In the genomic region with DNA sequence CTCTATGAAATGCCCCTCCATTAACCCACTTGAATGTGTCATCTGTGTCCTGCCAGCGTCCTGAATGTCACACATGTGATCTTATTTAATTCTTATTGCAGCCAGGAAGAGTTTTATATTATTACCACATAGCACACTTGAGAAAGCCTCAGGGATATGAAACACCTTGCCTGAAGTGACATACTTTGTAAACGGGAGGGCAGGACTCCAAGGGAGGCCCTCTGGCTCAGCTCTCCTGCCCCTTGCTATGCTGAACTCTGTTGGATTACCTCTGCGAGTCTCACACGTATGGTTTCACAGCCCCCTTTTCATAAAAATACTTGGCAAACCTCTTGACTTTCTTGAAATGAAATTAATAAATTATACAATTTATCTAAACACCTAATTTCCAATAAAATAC, we compare ENCODE assay signal across 29 cellular contexts.
"Had no signal": no experiment of that assay in that cellular context is flagged by ENCODE, and none has a peak within 500 bp of the region (broad histone marks: within the 10 kb centered on the region; RNA-seq: fewer than 3 reads in every experiment).

No MANE protein-coding gene starts in this region.

- DNase-seq: hypothalamus; immature natural killer cell; kidney; left colon; left ventricle myocardium inferior; mammary epithelial cell; mesenchymal stem cell; naive B cell; natural killer cell; nephron progenitor cell; occipital lobe; right lobe of liver; stimulated activated CD4-positive, alpha-beta T cell treated with anti-CD3 and anti-CD28 coated beads, Interleukin-1b, Interleukin-23, amount 100 ng/mL, for 48 hours; stimulated activated CD4-positive, alpha-beta T cell treated with anti-CD3 and anti-CD28 coated beads, Interleukin-2, amount 100 ng/mL, for 48 hours; stimulated activated CD4-positive, alpha-beta T cell treated with anti-CD3 and anti-CD28 coated beads, Interleukin-4, amount 100 ng/mL, for 4 hours; stimulated activated CD8-positive, alpha-beta memory T cell treated with anti-CD3 and anti-CD28 coated beads, Interleukin-4, amount 100 ng/mL, for 48 hours; stimulated activated naive CD4-positive, alpha-beta T cell treated with Interleukin-2 at 50 U/mL for 16 hours; stimulated activated naive CD8-positive, alpha-beta T cell treated with anti-CD3 and anti-CD28 coated beads, Interleukin-15, amount 100 ng/mL, for 72 hours; testis; thyroid gland; transverse colon; uterus had no signal

- H3K36me3 ChIP-seq: left ventricle myocardium inferior, neural progenitor cell, neutrophil, right atrium auricular region, right lobe of liver, thyroid gland, transverse colon, uterus had no signal

- H3K27ac ChIP-seq: left ventricle myocardium inferior, neural progenitor cell, neutrophil, parathyroid adenoma, right atrium auricular region, right lobe of liver, testis, uterus had no signal

- ATAC-seq: left colon; natural killer cell; right lobe of liver; stimulated activated memory B cell treated with anti-CD40 and anti-IgM and Interleukin-4, amounts not matched to agents 10 μg/mL and 1 μg/mL and 100 μg/mL, for 72 hours; stimulated activated naive CD8-positive, alpha-beta T cell treated with anti-CD3 and anti-CD28 coated beads, Interleukin-15, amount 100 ng/mL, for 72 hours had no signal

- H3K27me3 ChIP-seq: neural progenitor cell, right atrium auricular region, right lobe of liver, testis, thyroid gland, transverse colon, uterus had no signal

- H3K9me3 ChIP-seq: left ventricle myocardium inferior, neutrophil, right atrium auricular region, right lobe of liver, testis, thyroid gland, transverse colon, uterus had no signal

- H3K4me1 Mint-ChIP-seq: immature natural killer cell, naive B cell, natural killer cell, nephron progenitor cell, neural progenitor cell had no signal

- H3K4me3 Mint-ChIP-seq: immature natural killer cell; naive B cell; natural killer cell; nephron progenitor cell; neural progenitor cell; stimulated activated memory B cell treated with anti-CD40 and anti-IgM and Interleukin-4, amounts not matched to agents 10 μg/mL and 1 μg/mL and 100 μg/mL, for 72 hours; stimulated activated naive CD8-positive, alpha-beta T cell treated with anti-CD3 and anti-CD28 coated beads, Interleukin-15, amount 100 ng/mL, for 72 hours had no signal

- H3K4me1 ChIP-seq: left ventricle myocardium inferior, neural progenitor cell, right atrium auricular region, testis, transverse colon, uterus had no signal

- H3K9me3 Mint-ChIP-seq: immature natural killer cell; naive B cell; natural killer cell; nephron progenitor cell; neural progenitor cell; stimulated activated memory B cell treated with anti-CD40 and anti-IgM and Interleukin-4, amounts not matched to agents 10 μg/mL and 1 μg/mL and 100 μg/mL, for 72 hours; stimulated activated naive CD8-positive, alpha-beta T cell treated with anti-CD3 and anti-CD28 coated beads, Interleukin-15, amount 100 ng/mL, for 72 hours had no signal

- H3K27ac Mint-ChIP-seq: immature natural killer cell; natural killer cell; nephron progenitor cell; neural progenitor cell; stimulated activated memory B cell treated with anti-CD40 and anti-IgM and Interleukin-4, amounts not matched to agents 10 μg/mL and 1 μg/mL and 100 μg/mL, for 72 hours; stimulated activated naive CD8-positive, alpha-beta T cell treated with anti-CD3 and anti-CD28 coated beads, Interleukin-15, amount 100 ng/mL, for 72 hours had no signal

- H3K4me3 ChIP-seq: left ventricle myocardium inferior, neural progenitor cell, right atrium auricular region, right lobe of liver, smooth muscle cell, testis, thyroid gland, transverse colon, uterus had no signal

- H3K36me3 Mint-ChIP-seq: immature natural killer cell; naive B cell; natural killer cell; neural progenitor cell; stimulated activated memory B cell treated with anti-CD40 and anti-IgM and Interleukin-4, amounts not matched to agents 10 μg/mL and 1 μg/mL and 100 μg/mL, for 72 hours had no signal

- FAIRE-seq: islet of Langerhans, kidney had no signal
